Comparison of ENCODE assay signal across 1 cellular context in the genomic region with DNA sequence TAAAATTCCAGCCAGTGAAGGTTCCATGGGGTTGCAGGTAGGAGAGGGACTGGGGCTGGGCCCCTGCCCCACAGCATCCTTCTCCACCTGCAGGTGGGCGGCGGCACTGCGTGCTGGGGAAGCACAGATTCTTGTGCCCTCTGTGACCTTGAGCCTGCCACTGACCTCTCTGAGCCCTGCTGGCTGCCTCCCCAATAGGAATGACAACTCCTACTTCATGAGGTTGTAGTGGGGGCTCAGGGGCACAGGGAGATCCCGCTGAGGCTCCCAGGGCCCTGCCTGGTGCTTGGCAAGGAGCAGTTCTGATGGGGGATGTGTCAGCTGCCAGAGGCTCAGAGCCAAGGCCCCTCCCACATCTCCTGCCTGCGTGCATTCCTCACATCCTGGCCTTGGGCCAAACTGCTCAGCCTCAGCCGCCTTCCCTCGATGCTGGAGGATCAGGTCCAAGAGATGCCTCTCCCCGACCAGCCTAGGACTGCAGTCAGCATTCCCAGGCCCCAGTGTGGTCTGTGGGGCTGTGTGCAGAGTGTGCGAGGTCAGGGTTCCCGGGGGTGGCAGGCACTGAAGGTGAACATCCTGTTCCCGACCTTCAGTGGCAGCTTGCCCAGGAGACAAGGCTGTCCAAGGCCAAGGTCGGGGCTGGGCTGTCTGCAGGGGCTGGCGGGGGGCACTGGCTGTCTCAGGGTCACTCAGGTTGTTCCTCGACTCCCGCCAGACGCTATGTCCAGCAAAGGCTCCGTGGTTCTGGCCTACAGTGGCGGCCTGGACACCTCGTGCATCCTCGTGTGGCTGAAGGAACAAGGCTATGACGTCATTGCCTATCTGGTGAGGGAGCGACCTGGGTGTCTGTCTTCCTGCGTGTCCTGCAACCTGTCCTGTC.
TF ChIP-seq lines count a peak whose summit lies in the region.

No MANE protein-coding gene starts in this region.

TF ChIP-seq in GM12878, 131 proteins besides CTCF, POLR2A, EP300 and RAD21 (continued from another document):
- TF ChIP-seq, protein P1, sequence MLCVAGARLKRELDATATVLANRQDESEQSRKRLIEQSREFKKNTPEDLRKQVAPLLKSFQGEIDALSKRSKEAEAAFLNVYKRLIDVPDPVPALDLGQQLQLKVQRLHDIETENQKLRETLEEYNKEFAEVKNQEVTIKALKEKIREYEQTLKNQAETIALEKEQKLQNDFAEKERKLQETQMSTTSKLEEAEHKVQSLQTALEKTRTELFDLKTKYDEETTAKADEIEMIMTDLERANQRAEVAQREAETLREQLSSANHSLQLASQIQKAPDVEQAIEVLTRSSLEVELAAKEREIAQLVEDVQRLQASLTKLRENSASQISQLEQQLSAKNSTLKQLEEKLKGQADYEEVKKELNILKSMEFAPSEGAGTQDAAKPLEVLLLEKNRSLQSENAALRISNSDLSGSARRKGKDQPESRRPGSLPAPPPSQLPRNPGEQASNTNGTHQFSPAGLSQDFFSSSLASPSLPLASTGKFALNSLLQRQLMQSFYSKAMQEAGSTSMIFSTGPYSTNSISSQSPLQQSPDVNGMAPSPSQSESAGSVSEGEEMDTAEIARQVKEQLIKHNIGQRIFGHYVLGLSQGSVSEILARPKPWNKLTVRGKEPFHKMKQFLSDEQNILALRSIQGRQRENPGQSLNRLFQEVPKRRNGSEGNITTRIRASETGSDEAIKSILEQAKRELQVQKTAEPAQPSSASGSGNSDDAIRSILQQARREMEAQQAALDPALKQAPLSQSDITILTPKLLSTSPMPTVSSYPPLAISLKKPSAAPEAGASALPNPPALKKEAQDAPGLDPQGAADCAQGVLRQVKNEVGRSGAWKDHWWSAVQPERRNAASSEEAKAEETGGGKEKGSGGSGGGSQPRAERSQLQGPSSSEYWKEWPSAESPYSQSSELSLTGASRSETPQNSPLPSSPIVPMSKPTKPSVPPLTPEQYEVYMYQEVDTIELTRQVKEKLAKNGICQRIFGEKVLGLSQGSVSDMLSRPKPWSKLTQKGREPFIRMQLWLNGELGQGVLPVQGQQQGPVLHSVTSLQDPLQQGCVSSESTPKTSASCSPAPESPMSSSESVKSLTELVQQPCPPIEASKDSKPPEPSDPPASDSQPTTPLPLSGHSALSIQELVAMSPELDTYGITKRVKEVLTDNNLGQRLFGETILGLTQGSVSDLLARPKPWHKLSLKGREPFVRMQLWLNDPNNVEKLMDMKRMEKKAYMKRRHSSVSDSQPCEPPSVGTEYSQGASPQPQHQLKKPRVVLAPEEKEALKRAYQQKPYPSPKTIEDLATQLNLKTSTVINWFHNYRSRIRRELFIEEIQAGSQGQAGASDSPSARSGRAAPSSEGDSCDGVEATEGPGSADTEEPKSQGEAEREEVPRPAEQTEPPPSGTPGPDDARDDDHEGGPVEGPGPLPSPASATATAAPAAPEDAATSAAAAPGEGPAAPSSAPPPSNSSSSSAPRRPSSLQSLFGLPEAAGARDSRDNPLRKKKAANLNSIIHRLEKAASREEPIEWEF (IDR thresholded peaks at IDR 0.05; ENCODE audit: insufficient replicate concordance, low read depth, low read length) = no peak
- TF ChIP-seq CHD1 (IDR thresholded peaks at IDR 0.05; ENCODE audit: low read depth, low read length) (no peak), YBX1 (IDR thresholded peaks at IDR 0.05) (no peak), RAD51 (IDR thresholded peaks at IDR 0.05) (no peak)
- TF ChIP-seq, protein P2, sequence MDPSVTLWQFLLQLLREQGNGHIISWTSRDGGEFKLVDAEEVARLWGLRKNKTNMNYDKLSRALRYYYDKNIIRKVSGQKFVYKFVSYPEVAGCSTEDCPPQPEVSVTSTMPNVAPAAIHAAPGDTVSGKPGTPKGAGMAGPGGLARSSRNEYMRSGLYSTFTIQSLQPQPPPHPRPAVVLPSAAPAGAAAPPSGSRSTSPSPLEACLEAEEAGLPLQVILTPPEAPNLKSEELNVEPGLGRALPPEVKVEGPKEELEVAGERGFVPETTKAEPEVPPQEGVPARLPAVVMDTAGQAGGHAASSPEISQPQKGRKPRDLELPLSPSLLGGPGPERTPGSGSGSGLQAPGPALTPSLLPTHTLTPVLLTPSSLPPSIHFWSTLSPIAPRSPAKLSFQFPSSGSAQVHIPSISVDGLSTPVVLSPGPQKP (IDR thresholded peaks at IDR 0.05; ENCODE audit: low read depth, low read length) = no peak
